10 cellular contexts compared by ENCODE assay signal in genomic region chr7:70193514-70193913, GRCh38.
DNase-seq lines count a peak whose midpoint lies in the region; ATAC-seq, FAIRE-seq and TF ChIP-seq lines count a peak whose summit lies in the region.
"Had no signal": no experiment of that assay in that cellular context is flagged by ENCODE, and none has a peak within 500 bp of the region (broad histone marks: within the 10 kb centered on the region; RNA-seq: fewer than 3 reads in every experiment).

No MANE protein-coding gene starts in this region.

- no peaks in the 10 kb centered on the region for H3K9me2 ChIP-seq in GM23248 (ENCODE audit: insufficient read depth)

- dilution Hi-C loops in keratinocyte (cut with MboI; ENCODE audit: extremely low pct_ligation_motif_present, low sequenced_read_pairs): no loop called here

- H2AFZ ChIP-seq in GM23248: no peak overlapping the region
- no peak overlapping the region for H2AFZ ChIP-seq in keratinocyte (ENCODE audit: control insufficient read depth, low read length)

- in situ Hi-C loops in GM23248 (cut with MboI): loop anchor here (25.0 kb wide), 1 partner anchor 494 kb away; no protein-coding TSS in a partner anchor

- H4K20me1 ChIP-seq in GM23248 (ENCODE audit: insufficient read depth) (no peaks in the 10 kb centered on the region), keratinocyte (ENCODE audit: control insufficient read depth, extremely low read depth, insufficient read depth, low read length) (no peaks in the 10 kb centered on the region)

- H3K79me2 ChIP-seq in GM23248 (ENCODE audit: insufficient read depth) (no peaks in the 10 kb centered on the region), keratinocyte (ENCODE audit: control insufficient read depth, insufficient read depth, low read length) (no peaks in the 10 kb centered on the region)

- peak; percentile 77 for FAIRE-seq in keratinocyte (lab: Jason Lieb, UNC)

- H3K4me2 ChIP-seq in GM23248 (ENCODE audit: unreplicated experiment): no peak overlapping the region
- no peak overlapping the region for H3K4me2 ChIP-seq in keratinocyte (ENCODE audit: control insufficient read depth, extremely low read depth, insufficient read depth, low read depth, low read length)

- 59 to 77% methylated on average over 4 of the region's 4 CpGs for WGBS in GM23248 (ENCODE audit: low coverage in 1 of 2, low lambda C conversion rate in 2 of 2, missing lambda C conversion rate in 2 of 2), 2 experiments

- H3K36me3 ChIP-seq in GM23248 (ENCODE audit: low read depth) (no peaks in the 10 kb centered on the region), keratinocyte (ENCODE audit: control insufficient read depth in 2 of 2, extremely low read depth in 1 of 2, insufficient read depth in 2 of 2, low read length in 2 of 2) (no peaks in the 10 kb centered on the region)

- H3K27ac ChIP-seq in GM23248 (no peak overlapping the region), keratinocyte (ENCODE audit: control insufficient read depth, insufficient read depth, low read length) (no peak overlapping the region)
- H3K27ac ChIP-seq: epithelial cell of prostate had no signal

- no peaks in the 10 kb centered on the region for H3K9me3 ChIP-seq in GM23248 (ENCODE audit: low read depth)
- no peaks in the 10 kb centered on the region for H3K9me3 ChIP-seq in keratinocyte (ENCODE audit: control insufficient read depth, low read depth, low read length)

- TF ChIP-seq CTCF in AG04449 (IDR thresholded peaks at IDR 0.05; ENCODE audit: insufficient read depth, low read length, missing control alignments) (peak; percentile 14), keratinocyte (optimal IDR thresholded peaks at IDR 0.05 in 1 of 3, IDR thresholded peaks at IDR 0.05 in 1 of 3, conservative IDR thresholded peaks at IDR 0.05 in 1 of 3; ENCODE audit: extremely low read depth in 1 of 3, insufficient read depth in 2 of 3, low read length in 3 of 3) (peak in 2 of 3 experiments; percentile 6 to 50)

- H3K4me1 ChIP-seq in GM23248 (ENCODE audit: insufficient read depth) (peaks cover 17% of the 10 kb centered on the region), keratinocyte (ENCODE audit: control insufficient read depth, extremely low read depth, insufficient read depth, low read length) (no peaks in the 10 kb centered on the region)

- no peak overlapping the region for H3K9ac ChIP-seq in GM23248
- H3K9ac ChIP-seq in keratinocyte (ENCODE audit: control insufficient read depth, extremely low read depth, insufficient read depth, low read length): no peak overlapping the region

- CTCF ChIA-PET in AG04449 (lab: Yijun Ruan, JAX): interaction anchor here (0.8 to 4.8 kb wide), 15 partner anchors 10 to 510 kb away, joined by 3 to 32 read pairs (median 3); no protein-coding TSS in a partner anchor

- H3K9me1 ChIP-seq in keratinocyte (ENCODE audit: control insufficient read depth, extremely low read depth, insufficient read depth, low read length): no peaks in the 10 kb centered on the region

- DNase-seq in AG04449 (ENCODE audit: low read depth, low spot score) (no peak), GM23248 (peak; percentile 58), SK-N-DZ (ENCODE audit: low spot score) (peak; percentile 28), keratinocyte (ENCODE audit: low read depth, low spot score) (no peak), middle frontal gyrus (ENCODE audit: extremely low spot score, low spot score) (no peak), HPDE6-E6E7 (ENCODE audit: extremely low spot score) (no peak)
- no peak for DNase-seq in stimulated activated CD8-positive, alpha-beta memory T cell treated with anti-CD3 and anti-CD28 coated beads, Interleukin-4, amount 100 ng/mL, for 48 hours
- DNase-seq: DND-41 had no signal

- ATAC-seq in HG02973 (IDR thresholded peaks at IDR 0.05; ENCODE audit: unreplicated experiment): no peak

- H3K4me3 ChIP-seq in AG04449 (ENCODE audit: low read depth, low read length): no peak overlapping the region
- H3K4me3 ChIP-seq in GM23248: no peak overlapping the region
- H3K4me3 ChIP-seq in keratinocyte (ENCODE audit: control insufficient read depth in 2 of 3, extremely low read depth in 1 of 3, insufficient read depth in 2 of 3, low read depth in 1 of 3, low read length in 3 of 3): no peak overlapping the region

- H3F3A ChIP-seq in GM23248 (ENCODE audit: insufficient read depth): peaks cover 8% of the 10 kb centered on the region; the same call in 1 of the 2 replicates

- no peaks in the 10 kb centered on the region for H3K27me3 ChIP-seq in GM23248 (replicated peaks; ENCODE audit: insufficient read depth)
- H3K27me3 ChIP-seq in keratinocyte (ENCODE audit: control insufficient read depth, extremely low read depth, insufficient read depth, low read length): no peaks in the 10 kb centered on the region

- POLR2A ChIA-PET in AG04449 (lab: Yijun Ruan, JAX): no interaction called here

Comparison
In these comparisons a context has a peak if more than half of its experiments do, and no peak if none do; other contexts are left out.
1. DNase-seq: peak in GM23248 (single experiment) and SK-N-DZ (single experiment); none in AG04449 (single experiment), keratinocyte (single experiment), middle frontal gyrus (single experiment), HPDE6-E6E7 (single experiment) and stimulated activated CD8-positive, alpha-beta memory T cell treated with anti-CD3 and anti-CD28 coated beads, Interleukin-4, amount 100 ng/mL, for 48 hours (single experiment).